In the genomic region with DNA sequence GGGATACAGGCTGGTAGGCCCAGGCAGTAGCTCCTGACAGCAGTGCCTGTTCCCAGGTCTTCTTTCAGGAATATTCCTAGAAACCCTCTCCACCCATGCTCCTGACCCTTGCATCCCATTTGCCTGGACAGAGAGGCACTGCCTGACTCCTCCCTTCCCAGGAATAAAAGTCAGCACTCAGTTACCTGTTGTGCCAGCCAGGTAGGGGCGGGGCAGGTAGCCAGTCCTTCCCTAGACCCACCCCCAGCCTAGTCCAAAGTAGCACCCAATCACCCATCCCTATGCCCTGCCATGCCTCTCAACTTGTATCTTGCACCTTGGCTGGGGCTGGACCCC, we compare ENCODE assay signal across 16 cellular contexts.
"Had no signal": no experiment of that assay in that cellular context is flagged by ENCODE, and none has a peak within 500 bp of the region (broad histone marks: within the 10 kb centered on the region; RNA-seq: fewer than 3 reads in every experiment).

No MANE protein-coding gene starts in this region.

- H3K27ac Mint-ChIP-seq: activated naive CD4-positive, alpha-beta T cell treated with anti-CD3 and anti-CD28 coated beads, Interleukin-2, amount 10 ng/mL, durations not matched to agents 7 days and 5 days; naive thymus-derived CD8-positive, alpha-beta T cell; stimulated activated naive CD8-positive, alpha-beta T cell treated with anti-CD3 and anti-CD28 coated beads, Interleukin-15, Interleukin-2, amounts not matched to agents 100 ng/mL and 50 ng/mL, for 24 hours; T-helper 1 cell treated with Interleukin-12 subunit alpha and Interleukin-12 subunit beta and Interleukin-4 antibody, amounts not matched to agents 30 μg/mL and 1 μg/mL, for 36 hours had no signal

- H3K27ac ChIP-seq: cardiac muscle cell, lower lobe of right lung, prostate gland, testis had no signal

- H3K27me3 ChIP-seq: cardiac muscle cell, testis had no signal

- H3K4me3 ChIP-seq: cardiac muscle cell, lower lobe of right lung, prostate gland, testis had no signal

- ATAC-seq: lower lobe of right lung; naive thymus-derived CD8-positive, alpha-beta T cell; WTC11 had no signal

- H3K9me3 Mint-ChIP-seq: activated naive CD4-positive, alpha-beta T cell treated with anti-CD3 and anti-CD28 coated beads, Interleukin-2, amount 10 ng/mL, durations not matched to agents 7 days and 5 days; naive thymus-derived CD8-positive, alpha-beta T cell; stimulated activated naive CD8-positive, alpha-beta T cell treated with anti-CD3 and anti-CD28 coated beads, Interleukin-15, Interleukin-2, amounts not matched to agents 100 ng/mL and 50 ng/mL, for 24 hours; T-helper 1 cell treated with Interleukin-12 subunit alpha and Interleukin-12 subunit beta and Interleukin-4 antibody, amounts not matched to agents 30 μg/mL and 1 μg/mL, for 36 hours had no signal

- FAIRE-seq: colon, endothelial cell of umbilical vein, frontal cortex had no signal

- DNase-seq: activated CD4-positive, alpha-beta T cell treated with anti-CD3 and anti-CD28 coated beads for 48 hours; lower lobe of right lung; naive thymus-derived CD8-positive, alpha-beta T cell; nucleus accumbens; stimulated activated CD4-positive, alpha-beta T cell treated with anti-CD3 and anti-CD28 coated beads, Interleukin-2, amount 100 ng/mL, for 48 hours; stimulated activated CD8-positive, alpha-beta memory T cell treated with anti-CD3 and anti-CD28 coated beads, Interleukin-4, amount 100 ng/mL, for 48 hours; testis had no signal

- H3K36me3 ChIP-seq: cardiac muscle cell, lower lobe of right lung, prostate gland had no signal

- H3K36me3 Mint-ChIP-seq: activated naive CD4-positive, alpha-beta T cell treated with anti-CD3 and anti-CD28 coated beads, Interleukin-2, amount 10 ng/mL, durations not matched to agents 7 days and 5 days; naive thymus-derived CD8-positive, alpha-beta T cell had no signal

- H3K9me3 ChIP-seq: lower lobe of right lung, prostate gland, testis had no signal

- H3K4me3 Mint-ChIP-seq: activated naive CD4-positive, alpha-beta T cell treated with anti-CD3 and anti-CD28 coated beads, Interleukin-2, amount 10 ng/mL, durations not matched to agents 7 days and 5 days; stimulated activated naive CD8-positive, alpha-beta T cell treated with anti-CD3 and anti-CD28 coated beads, Interleukin-15, Interleukin-2, amounts not matched to agents 100 ng/mL and 50 ng/mL, for 24 hours; T-helper 1 cell treated with Interleukin-12 subunit alpha and Interleukin-12 subunit beta and Interleukin-4 antibody, amounts not matched to agents 30 μg/mL and 1 μg/mL, for 36 hours; WTC11 had no signal
